1 cellular context compared by ENCODE assay signal in the genomic region with DNA sequence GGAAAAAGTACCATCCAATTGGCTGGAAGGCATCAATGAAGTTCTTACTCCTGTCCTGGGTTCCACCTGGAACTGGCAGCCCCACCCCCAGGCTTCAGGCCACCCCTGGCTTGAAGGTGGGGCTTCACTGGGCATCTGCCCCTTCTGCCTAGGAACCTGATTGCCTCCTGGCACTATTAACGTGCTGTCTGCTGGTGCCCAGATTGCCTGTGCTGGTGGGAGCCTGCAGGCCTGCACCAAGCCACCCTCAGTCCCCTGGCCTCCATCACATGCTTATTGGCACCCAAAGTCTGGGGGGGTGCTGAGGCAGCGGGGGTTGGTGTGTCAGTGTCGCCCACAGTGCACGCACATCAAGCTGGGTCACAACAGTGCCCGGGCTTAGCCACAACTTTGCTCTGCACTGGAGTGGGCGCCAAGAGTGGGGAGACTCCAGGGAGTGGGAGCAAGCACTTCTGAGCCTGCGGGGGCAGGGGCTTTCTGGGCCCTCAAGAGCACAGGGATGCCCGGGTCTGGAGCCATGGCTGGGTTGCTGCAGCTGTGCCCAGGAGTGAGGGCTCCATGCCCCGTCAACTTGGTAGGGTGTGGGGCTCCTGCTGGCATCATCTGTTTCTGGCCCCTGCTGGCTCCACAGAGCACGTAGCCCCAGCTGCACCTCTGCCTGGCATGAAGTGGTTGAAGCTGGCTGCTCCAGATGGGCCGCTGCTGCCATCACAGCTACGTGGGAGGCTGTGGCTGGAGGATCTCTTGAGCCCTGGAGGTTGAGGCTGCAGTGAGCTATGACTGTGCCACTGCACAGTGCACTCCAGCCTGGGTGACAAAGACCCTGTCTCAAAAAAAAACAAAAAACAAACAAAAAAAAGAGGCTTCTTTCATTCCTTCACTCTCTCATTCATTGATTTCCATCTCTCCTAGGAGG.
TF ChIP-seq lines count a peak whose summit lies in the region.

No MANE protein-coding gene starts in this region.

TF ChIP-seq in H1, 55 proteins besides CTCF, POLR2A, EP300 and RAD21:
- TF ChIP-seq ASH2L (IDR thresholded peaks at IDR 0.05; ENCODE audit: low read length) (no peak), TEAD4 (IDR thresholded peaks at IDR 0.05; ENCODE audit: low read depth, low read length) (no peak), KDM4A (IDR thresholded peaks at IDR 0.05; ENCODE audit: low read depth, low read length, severe bottlenecking) (peak; percentile 7), KDM5A (IDR thresholded peaks at IDR 0.05; ENCODE audit: low read length) (no peak), RBBP5 (IDR thresholded peaks at IDR 0.05; ENCODE audit: borderline replicate concordance, low read depth, low read length) (no peak), TAF1 (IDR thresholded peaks at IDR 0.05; ENCODE audit: low read depth, low read length) (no peak)
TF ChIP-seq in H1: peak in this region for 1.
